In genomic region chrX:51192104-51192503, GRCh38 we compare ENCODE assay signal across 26 cellular contexts.
"Had no signal": no experiment of that assay in that cellular context is flagged by ENCODE, and none has a peak within 500 bp of the region (broad histone marks: within the 10 kb centered on the region; RNA-seq: fewer than 3 reads in every experiment).

No MANE protein-coding gene starts in this region.

- H3K9me3 ChIP-seq: gastroesophageal sphincter, lower lobe of right lung, prostate gland, suprapubic skin, transverse colon, upper lobe of right lung had no signal

- H3K27ac ChIP-seq: esophagus muscularis mucosa, foreskin keratinocyte, gastroesophageal sphincter, heart left ventricle, hepatocyte, lower lobe of right lung, prostate gland, right atrium auricular region, suprapubic skin, transverse colon, upper lobe of right lung, uterus had no signal

- H3K4me1 Mint-ChIP-seq: naive thymus-derived CD8-positive, alpha-beta T cell; nephron progenitor cell; stimulated activated naive CD8-positive, alpha-beta T cell treated with anti-CD3 and anti-CD28 coated beads, Interleukin-15, amount 100 ng/mL, for 72 hours had no signal

- H3K9me3 Mint-ChIP-seq: dendritic cell treated with granulocyte-macrophage colony-stimulating factor and Interleukin-4, amounts not matched to agents 40 ng/mL and 50 ng/mL, for 4 days had no signal

- H3K27ac Mint-ChIP-seq: dendritic cell treated with granulocyte-macrophage colony-stimulating factor and Interleukin-4, amounts not matched to agents 40 ng/mL and 50 ng/mL, for 4 days; naive thymus-derived CD8-positive, alpha-beta T cell; nephron progenitor cell; stimulated activated naive CD8-positive, alpha-beta T cell treated with anti-CD3 and anti-CD28 coated beads, Interleukin-15, amount 100 ng/mL, for 72 hours had no signal

- H3K27me3 ChIP-seq: foreskin keratinocyte, gastroesophageal sphincter, hepatocyte, right atrium auricular region, suprapubic skin, transverse colon, upper lobe of right lung, uterus had no signal

- DNase-seq: effector CD8-positive, alpha-beta T cell; foreskin keratinocyte; heart left ventricle; left ventricle myocardium superior; lower lobe of right lung; naive thymus-derived CD8-positive, alpha-beta T cell; nephron progenitor cell; nucleus accumbens; stimulated activated CD4-positive, alpha-beta T cell treated with anti-CD3 and anti-CD28 coated beads, Interleukin-12 subunit alpha, Interleukin-12 subunit beta, amount 100 ng/mL, for 4 hours; stimulated activated CD4-positive, alpha-beta T cell treated with anti-CD3 and anti-CD28 coated beads, Interleukin-1b, Interleukin-23, amount 100 ng/mL, for 48 hours; stimulated activated CD4-positive, alpha-beta T cell treated with anti-CD3 and anti-CD28 coated beads, Interleukin-4, amount 100 ng/mL, for 1 hour; stimulated activated CD8-positive, alpha-beta memory T cell treated with anti-CD3 and anti-CD28 coated beads, Interleukin-4, amount 100 ng/mL, for 48 hours; stimulated activated naive CD4-positive, alpha-beta T cell; stimulated activated naive CD8-positive, alpha-beta T cell treated with anti-CD3 and anti-CD28 coated beads, Interleukin-15, amount 100 ng/mL, for 72 hours; transverse colon; upper lobe of right lung; uterus had no signal

- H3K27me3 Mint-ChIP-seq: dendritic cell treated with granulocyte-macrophage colony-stimulating factor and Interleukin-4, amounts not matched to agents 40 ng/mL and 50 ng/mL, for 4 days; naive thymus-derived CD8-positive, alpha-beta T cell; stimulated activated naive CD8-positive, alpha-beta T cell treated with anti-CD3 and anti-CD28 coated beads, Interleukin-15, amount 100 ng/mL, for 72 hours had no signal

- H3K36me3 ChIP-seq: esophagus muscularis mucosa, gastroesophageal sphincter, heart left ventricle, lower lobe of right lung, prostate gland, right atrium auricular region, suprapubic skin, transverse colon, upper lobe of right lung, uterus had no signal

- H3K4me1 ChIP-seq: esophagus muscularis mucosa, foreskin keratinocyte, gastroesophageal sphincter, heart left ventricle, lower lobe of right lung, prostate gland, right atrium auricular region, suprapubic skin, transverse colon, upper lobe of right lung, uterus had no signal

- H3K4me3 Mint-ChIP-seq: dendritic cell treated with granulocyte-macrophage colony-stimulating factor and Interleukin-4, amounts not matched to agents 40 ng/mL and 50 ng/mL, for 4 days; naive thymus-derived CD8-positive, alpha-beta T cell; nephron progenitor cell; stimulated activated naive CD8-positive, alpha-beta T cell treated with anti-CD3 and anti-CD28 coated beads, Interleukin-15, amount 100 ng/mL, for 72 hours had no signal

- H3K4me3 ChIP-seq: esophagus muscularis mucosa, gastroesophageal sphincter, heart left ventricle, hepatocyte, lower lobe of right lung, prostate gland, right atrium auricular region, smooth muscle cell, suprapubic skin, transverse colon, upper lobe of right lung, uterus had no signal

- ATAC-seq: foreskin keratinocyte; gastroesophageal sphincter; heart left ventricle; left ventricle myocardium superior; lower lobe of right lung; naive thymus-derived CD8-positive, alpha-beta T cell; sciatic nerve; stimulated activated naive CD8-positive, alpha-beta T cell treated with anti-CD3 and anti-CD28 coated beads, Interleukin-15, amount 100 ng/mL, for 72 hours; upper lobe of right lung had no signal
